ENCODE assay signal across 1 cellular context in the genomic region with DNA sequence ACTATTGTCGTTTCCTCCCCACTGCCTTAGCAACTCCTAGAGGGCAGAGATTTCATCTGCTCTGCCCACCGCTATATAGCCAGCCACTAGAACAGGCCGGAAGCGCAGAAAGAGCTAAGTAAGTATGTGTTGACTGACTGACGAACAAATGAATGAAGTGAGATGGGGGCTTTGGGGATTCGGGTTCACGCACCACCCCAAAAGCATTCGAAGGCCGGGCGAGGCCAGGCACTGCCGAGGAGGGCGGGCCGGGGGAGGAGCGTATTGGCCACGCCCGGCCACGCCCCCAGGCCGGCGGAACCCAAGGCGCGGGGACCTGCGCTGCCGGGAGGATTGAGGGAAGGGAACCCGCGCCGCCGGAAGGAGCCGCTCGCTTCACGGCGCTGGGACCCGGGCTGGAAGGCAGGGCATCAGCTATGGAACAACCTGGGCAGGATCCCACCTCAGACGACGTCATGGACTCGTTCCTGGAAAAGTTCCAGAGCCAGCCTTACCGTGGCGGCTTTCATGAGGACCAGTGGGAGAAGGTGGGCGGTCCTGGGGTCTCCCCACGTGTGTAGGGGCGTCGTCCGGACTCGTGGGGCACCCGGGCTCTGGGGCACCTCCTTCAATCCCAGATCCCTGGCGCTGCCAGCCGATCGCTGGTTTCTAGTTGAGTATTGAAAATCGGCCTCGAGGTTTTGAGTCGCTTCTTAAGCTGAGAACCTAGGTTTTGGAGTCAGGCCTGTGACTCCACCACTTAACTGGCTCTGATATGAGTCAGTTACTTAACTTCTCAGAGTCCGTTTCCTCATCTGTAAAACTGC.
TF ChIP-seq lines count a peak whose summit lies in the region.

A gene with protein sequence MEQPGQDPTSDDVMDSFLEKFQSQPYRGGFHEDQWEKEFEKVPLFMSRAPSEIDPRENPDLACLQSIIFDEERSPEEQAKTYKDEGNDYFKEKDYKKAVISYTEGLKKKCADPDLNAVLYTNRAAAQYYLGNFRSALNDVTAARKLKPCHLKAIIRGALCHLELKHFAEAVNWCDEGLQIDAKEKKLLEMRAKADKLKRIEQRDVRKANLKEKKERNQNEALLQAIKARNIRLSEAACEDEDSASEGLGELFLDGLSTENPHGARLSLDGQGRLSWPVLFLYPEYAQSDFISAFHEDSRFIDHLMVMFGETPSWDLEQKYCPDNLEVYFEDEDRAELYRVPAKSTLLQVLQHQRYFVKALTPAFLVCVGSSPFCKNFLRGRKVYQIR (plus strand): TSS at position 369 of the 806 bp plus-strand sequence. CDS start 48 bp downstream, at position 417.

TF ChIP-seq in HepG2, 621 proteins besides CTCF, POLR2A, EP300 and RAD21 (continued from another document and continues in another):
- TF ChIP-seq, protein P1, sequence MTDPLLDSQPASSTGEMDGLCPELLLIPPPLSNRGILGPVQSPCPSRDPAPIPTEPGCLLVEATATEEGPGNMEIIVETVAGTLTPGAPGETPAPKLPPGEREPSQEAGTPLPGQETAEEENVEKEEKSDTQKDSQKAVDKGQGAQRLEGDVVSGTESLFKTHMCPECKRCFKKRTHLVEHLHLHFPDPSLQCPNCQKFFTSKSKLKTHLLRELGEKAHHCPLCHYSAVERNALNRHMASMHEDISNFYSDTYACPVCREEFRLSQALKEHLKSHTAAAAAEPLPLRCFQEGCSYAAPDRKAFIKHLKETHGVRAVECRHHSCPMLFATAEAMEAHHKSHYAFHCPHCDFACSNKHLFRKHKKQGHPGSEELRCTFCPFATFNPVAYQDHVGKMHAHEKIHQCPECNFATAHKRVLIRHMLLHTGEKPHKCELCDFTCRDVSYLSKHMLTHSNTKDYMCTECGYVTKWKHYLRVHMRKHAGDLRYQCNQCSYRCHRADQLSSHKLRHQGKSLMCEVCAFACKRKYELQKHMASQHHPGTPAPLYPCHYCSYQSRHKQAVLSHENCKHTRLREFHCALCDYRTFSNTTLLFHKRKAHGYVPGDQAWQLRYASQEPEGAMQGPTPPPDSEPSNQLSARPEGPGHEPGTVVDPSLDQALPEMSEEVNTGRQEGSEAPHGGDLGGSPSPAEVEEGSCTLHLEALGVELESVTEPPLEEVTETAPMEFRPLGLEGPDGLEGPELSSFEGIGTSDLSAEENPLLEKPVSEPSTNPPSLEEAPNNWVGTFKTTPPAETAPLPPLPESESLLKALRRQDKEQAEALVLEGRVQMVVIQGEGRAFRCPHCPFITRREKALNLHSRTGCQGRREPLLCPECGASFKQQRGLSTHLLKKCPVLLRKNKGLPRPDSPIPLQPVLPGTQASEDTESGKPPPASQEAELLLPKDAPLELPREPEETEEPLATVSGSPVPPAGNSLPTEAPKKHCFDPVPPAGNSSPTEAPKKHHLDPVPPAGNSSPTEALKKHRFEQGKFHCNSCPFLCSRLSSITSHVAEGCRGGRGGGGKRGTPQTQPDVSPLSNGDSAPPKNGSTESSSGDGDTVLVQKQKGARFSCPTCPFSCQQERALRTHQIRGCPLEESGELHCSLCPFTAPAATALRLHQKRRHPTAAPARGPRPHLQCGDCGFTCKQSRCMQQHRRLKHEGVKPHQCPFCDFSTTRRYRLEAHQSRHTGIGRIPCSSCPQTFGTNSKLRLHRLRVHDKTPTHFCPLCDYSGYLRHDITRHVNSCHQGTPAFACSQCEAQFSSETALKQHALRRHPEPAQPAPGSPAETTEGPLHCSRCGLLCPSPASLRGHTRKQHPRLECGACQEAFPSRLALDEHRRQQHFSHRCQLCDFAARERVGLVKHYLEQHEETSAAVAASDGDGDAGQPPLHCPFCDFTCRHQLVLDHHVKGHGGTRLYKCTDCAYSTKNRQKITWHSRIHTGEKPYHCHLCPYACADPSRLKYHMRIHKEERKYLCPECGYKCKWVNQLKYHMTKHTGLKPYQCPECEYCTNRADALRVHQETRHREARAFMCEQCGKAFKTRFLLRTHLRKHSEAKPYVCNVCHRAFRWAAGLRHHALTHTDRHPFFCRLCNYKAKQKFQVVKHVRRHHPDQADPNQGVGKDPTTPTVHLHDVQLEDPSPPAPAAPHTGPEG (CRISPR knock-in tag; IDR thresholded peaks at IDR 0.05) = peak; percentile 49; the same call in 1 of the 2 replicates
- TF ChIP-seq GLI4 (CRISPR knock-in tag; IDR thresholded peaks at IDR 0.05; ENCODE audit: borderline replicate concordance) (0 out of 2 replicates have a peak, but pooled peaks have one; percentile 7), ZNF138 (CRISPR knock-in tag; IDR thresholded peaks at IDR 0.05; ENCODE audit: low read depth) (peak; percentile 48; the same call in 1 of the 2 replicates), ZNF607 (CRISPR knock-in tag; IDR thresholded peaks at IDR 0.05; ENCODE audit: borderline replicate concordance) (peak; percentile 85; the same call in 1 of the 2 replicates), HNRNPL (IDR thresholded peaks at IDR 0.05; ENCODE audit: low read depth, low read length) (peak; percentile 58; the same call in 1 of the 2 replicates), SSRP1 (CRISPR knock-in tag; IDR thresholded peaks at IDR 0.05) (no peak), HIVEP1 (CRISPR knock-in tag; IDR thresholded peaks at IDR 0.05) (peak; percentile 85), SATB2 (CRISPR knock-in tag; IDR thresholded peaks at IDR 0.05) (0 out of 2 replicates have a peak, but pooled peaks have one; percentile 47), PCBP1 (IDR thresholded peaks at IDR 0.05; ENCODE audit: borderline replicate concordance, low read depth, low read length) (peak; percentile 81; the same call in 1 of the 2 replicates), U2AF1 (optimal IDR thresholded peaks at IDR 0.05; ENCODE audit: low read depth, low read length) (peak; percentile 92), PPARG (CRISPR knock-in tag; conservative IDR thresholded peaks at IDR 0.05) (peak; percentile 68), ARHGAP35 (CRISPR knock-in tag; IDR thresholded peaks at IDR 0.05; ENCODE audit: borderline replicate concordance) (no peak; the same call in 1 of the 2 replicates), ZNF674 (CRISPR knock-in tag; IDR thresholded peaks at IDR 0.05; ENCODE audit: low read depth) (no peak), ZNF839 (CRISPR knock-in tag; IDR thresholded peaks at IDR 0.05; ENCODE audit: borderline replicate concordance) (no peak), ZNF383 (CRISPR knock-in tag; IDR thresholded peaks at IDR 0.05; ENCODE audit: borderline replicate concordance) (0 out of 2 replicates have a peak, but pooled peaks have one; percentile 22), ZNF614 (CRISPR knock-in tag; IDR thresholded peaks at IDR 0.05; ENCODE audit: borderline replicate concordance) (peak; percentile 94; the same call in 1 of the 2 replicates)
- TF ChIP-seq, protein P2, sequence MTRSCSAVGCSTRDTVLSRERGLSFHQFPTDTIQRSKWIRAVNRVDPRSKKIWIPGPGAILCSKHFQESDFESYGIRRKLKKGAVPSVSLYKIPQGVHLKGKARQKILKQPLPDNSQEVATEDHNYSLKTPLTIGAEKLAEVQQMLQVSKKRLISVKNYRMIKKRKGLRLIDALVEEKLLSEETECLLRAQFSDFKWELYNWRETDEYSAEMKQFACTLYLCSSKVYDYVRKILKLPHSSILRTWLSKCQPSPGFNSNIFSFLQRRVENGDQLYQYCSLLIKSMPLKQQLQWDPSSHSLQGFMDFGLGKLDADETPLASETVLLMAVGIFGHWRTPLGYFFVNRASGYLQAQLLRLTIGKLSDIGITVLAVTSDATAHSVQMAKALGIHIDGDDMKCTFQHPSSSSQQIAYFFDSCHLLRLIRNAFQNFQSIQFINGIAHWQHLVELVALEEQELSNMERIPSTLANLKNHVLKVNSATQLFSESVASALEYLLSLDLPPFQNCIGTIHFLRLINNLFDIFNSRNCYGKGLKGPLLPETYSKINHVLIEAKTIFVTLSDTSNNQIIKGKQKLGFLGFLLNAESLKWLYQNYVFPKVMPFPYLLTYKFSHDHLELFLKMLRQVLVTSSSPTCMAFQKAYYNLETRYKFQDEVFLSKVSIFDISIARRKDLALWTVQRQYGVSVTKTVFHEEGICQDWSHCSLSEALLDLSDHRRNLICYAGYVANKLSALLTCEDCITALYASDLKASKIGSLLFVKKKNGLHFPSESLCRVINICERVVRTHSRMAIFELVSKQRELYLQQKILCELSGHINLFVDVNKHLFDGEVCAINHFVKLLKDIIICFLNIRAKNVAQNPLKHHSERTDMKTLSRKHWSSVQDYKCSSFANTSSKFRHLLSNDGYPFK (CRISPR knock-in tag; IDR thresholded peaks at IDR 0.05; ENCODE audit: borderline replicate concordance) = peak; percentile 89
- TF ChIP-seq, protein P3, sequence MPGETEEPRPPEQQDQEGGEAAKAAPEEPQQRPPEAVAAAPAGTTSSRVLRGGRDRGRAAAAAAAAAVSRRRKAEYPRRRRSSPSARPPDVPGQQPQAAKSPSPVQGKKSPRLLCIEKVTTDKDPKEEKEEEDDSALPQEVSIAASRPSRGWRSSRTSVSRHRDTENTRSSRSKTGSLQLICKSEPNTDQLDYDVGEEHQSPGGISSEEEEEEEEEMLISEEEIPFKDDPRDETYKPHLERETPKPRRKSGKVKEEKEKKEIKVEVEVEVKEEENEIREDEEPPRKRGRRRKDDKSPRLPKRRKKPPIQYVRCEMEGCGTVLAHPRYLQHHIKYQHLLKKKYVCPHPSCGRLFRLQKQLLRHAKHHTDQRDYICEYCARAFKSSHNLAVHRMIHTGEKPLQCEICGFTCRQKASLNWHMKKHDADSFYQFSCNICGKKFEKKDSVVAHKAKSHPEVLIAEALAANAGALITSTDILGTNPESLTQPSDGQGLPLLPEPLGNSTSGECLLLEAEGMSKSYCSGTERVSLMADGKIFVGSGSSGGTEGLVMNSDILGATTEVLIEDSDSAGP (CRISPR knock-in tag; IDR thresholded peaks at IDR 0.05; ENCODE audit: borderline replicate concordance) = peak; percentile 96
- TF ChIP-seq, protein P4, sequence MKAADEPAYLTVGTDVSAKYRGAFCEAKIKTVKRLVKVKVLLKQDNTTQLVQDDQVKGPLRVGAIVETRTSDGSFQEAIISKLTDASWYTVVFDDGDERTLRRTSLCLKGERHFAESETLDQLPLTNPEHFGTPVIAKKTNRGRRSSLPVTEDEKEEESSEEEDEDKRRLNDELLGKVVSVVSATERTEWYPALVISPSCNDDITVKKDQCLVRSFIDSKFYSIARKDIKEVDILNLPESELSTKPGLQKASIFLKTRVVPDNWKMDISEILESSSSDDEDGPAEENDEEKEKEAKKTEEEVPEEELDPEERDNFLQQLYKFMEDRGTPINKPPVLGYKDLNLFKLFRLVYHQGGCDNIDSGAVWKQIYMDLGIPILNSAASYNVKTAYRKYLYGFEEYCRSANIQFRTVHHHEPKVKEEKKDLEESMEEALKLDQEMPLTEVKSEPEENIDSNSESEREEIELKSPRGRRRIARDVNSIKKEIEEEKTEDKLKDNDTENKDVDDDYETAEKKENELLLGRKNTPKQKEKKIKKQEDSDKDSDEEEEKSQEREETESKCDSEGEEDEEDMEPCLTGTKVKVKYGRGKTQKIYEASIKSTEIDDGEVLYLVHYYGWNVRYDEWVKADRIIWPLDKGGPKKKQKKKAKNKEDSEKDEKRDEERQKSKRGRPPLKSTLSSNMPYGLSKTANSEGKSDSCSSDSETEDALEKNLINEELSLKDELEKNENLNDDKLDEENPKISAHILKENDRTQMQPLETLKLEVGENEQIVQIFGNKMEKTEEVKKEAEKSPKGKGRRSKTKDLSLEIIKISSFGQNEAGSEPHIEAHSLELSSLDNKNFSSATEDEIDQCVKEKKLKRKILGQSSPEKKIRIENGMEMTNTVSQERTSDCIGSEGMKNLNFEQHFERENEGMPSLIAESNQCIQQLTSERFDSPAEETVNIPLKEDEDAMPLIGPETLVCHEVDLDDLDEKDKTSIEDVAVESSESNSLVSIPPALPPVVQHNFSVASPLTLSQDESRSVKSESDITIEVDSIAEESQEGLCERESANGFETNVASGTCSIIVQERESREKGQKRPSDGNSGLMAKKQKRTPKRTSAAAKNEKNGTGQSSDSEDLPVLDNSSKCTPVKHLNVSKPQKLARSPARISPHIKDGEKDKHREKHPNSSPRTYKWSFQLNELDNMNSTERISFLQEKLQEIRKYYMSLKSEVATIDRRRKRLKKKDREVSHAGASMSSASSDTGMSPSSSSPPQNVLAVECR (CRISPR knock-in tag; IDR thresholded peaks at IDR 0.05; ENCODE audit: borderline replicate concordance) = peak; percentile 95
- TF ChIP-seq, protein P5, sequence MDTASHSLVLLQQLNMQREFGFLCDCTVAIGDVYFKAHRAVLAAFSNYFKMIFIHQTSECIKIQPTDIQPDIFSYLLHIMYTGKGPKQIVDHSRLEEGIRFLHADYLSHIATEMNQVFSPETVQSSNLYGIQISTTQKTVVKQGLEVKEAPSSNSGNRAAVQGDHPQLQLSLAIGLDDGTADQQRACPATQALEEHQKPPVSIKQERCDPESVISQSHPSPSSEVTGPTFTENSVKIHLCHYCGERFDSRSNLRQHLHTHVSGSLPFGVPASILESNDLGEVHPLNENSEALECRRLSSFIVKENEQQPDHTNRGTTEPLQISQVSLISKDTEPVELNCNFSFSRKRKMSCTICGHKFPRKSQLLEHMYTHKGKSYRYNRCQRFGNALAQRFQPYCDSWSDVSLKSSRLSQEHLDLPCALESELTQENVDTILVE (CRISPR knock-in tag; IDR thresholded peaks at IDR 0.05) = peak; percentile 73; the same call in 1 of the 2 replicates
- TF ChIP-seq, protein P6, sequence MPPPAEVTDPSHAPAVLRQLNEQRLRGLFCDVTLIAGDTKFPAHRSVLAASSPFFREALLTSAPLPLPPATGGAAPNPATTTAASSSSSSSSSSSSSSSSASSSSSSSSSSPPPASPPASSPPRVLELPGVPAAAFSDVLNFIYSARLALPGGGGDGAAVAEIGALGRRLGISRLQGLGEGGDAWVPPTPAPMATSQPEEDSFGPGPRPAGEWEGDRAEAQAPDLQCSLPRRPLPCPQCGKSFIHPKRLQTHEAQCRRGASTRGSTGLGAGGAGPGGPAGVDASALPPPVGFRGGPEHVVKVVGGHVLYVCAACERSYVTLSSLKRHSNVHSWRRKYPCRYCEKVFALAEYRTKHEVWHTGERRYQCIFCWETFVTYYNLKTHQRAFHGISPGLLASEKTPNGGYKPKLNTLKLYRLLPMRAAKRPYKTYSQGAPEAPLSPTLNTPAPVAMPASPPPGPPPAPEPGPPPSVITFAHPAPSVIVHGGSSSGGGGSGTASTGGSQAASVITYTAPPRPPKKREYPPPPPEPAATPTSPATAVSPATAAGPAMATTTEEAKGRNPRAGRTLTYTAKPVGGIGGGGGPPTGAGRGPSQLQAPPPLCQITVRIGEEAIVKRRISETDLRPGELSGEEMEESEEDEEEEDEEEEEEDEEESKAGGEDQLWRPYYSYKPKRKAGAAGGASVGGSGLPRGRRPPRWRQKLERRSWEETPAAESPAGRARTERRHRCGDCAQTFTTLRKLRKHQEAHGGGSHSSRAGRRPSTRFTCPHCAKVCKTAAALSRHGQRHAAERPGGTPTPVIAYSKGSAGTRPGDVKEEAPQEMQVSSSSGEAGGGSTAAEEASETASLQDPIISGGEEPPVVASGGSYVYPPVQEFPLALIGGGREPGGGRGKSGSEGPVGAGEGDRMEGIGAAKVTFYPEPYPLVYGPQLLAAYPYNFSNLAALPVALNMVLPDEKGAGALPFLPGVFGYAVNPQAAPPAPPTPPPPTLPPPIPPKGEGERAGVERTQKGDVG (CRISPR knock-in tag; IDR thresholded peaks at IDR 0.05; ENCODE audit: borderline replicate concordance) = no peak
- TF ChIP-seq, protein P7, sequence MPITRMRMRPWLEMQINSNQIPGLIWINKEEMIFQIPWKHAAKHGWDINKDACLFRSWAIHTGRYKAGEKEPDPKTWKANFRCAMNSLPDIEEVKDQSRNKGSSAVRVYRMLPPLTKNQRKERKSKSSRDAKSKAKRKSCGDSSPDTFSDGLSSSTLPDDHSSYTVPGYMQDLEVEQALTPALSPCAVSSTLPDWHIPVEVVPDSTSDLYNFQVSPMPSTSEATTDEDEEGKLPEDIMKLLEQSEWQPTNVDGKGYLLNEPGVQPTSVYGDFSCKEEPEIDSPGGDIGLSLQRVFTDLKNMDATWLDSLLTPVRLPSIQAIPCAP (CRISPR knock-in tag; IDR thresholded peaks at IDR 0.05; ENCODE audit: low read depth) = no peak
- TF ChIP-seq, protein P8, sequence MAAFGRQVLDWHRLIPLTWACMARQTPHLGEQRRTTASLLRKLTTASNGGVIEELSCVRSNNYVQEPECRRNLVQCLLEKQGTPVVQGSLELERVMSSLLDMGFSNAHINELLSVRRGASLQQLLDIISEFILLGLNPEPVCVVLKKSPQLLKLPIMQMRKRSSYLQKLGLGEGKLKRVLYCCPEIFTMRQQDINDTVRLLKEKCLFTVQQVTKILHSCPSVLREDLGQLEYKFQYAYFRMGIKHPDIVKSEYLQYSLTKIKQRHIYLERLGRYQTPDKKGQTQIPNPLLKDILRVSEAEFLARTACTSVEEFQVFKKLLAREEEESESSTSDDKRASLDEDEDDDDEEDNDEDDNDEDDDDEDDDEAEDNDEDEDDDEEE (CRISPR knock-in tag; IDR thresholded peaks at IDR 0.05) = no peak
